Comparison of ENCODE assay signal across 18 cellular contexts in the genomic region with DNA sequence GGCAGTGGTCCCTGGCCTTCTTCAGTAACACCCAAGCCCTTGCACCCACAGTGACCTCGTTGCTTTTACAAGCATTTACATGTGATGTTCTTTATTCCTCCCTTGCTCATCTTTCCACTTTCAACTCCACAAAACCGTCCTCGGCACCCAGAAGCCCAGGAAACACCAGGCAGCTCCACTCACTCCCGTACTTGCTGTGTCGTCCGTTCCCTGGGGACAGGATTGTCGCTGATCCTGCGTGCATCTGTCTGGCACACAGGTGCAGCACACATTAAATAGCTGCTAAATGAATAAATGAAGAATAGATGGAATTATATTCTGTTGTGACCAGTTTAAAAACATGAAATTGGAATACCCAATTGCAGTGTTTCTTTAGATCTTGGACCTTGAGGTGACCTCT.
DNase-seq lines count a peak whose midpoint lies in the region; ATAC-seq and TF ChIP-seq lines count a peak whose summit lies in the region.
"Had no signal": no experiment of that assay in that cellular context is flagged by ENCODE, and none has a peak within 500 bp of the region (broad histone marks: within the 10 kb centered on the region; RNA-seq: fewer than 3 reads in every experiment).

No MANE protein-coding gene starts in this region.

- no peaks in the 10 kb centered on the region for H3K27me3 ChIP-seq in foreskin keratinocyte
- H3K27me3 ChIP-seq in tibial artery, result no peaks in the 10 kb centered on the region
- no peaks in the 10 kb centered on the region for H3K27me3 ChIP-seq in gastroesophageal sphincter
- H3K27me3 ChIP-seq: Peyer's patch had no signal

- TF ChIP-seq CTCF in WTC11 (IDR thresholded peaks at IDR 0.05) (no peak), foreskin keratinocyte (conservative IDR thresholded peaks at IDR 0.05) (no peak), tibial artery (IDR thresholded peaks at IDR 0.05) (no peak), gastroesophageal sphincter (IDR thresholded peaks at IDR 0.05) (no peak)

- intact Hi-C loops in tibial artery (cut with DNase I; ENCODE audit: low total_unique reads), result loop anchor here (10.0 kb wide), 1 partner anchor 67 kb away; no protein-coding TSS in a partner anchor

- DNase-seq in NCI-H82 (lab: John Stamatoyannopoulos, UW), result peak; percentile 76
- DNase-seq in NCI-H82 treated with DMSO at 0.1 percent for 48 hours (lab: John Stamatoyannopoulos, UW; ENCODE audit: unreplicated experiment), result no peak
- DNase-seq in WTC11 (ENCODE audit: low spot score), result no peak
- DNase-seq in foreskin keratinocyte, result no peak
- no peak for DNase-seq in tibial artery
- DNase-seq in SW480 (ENCODE audit: low spot score), result no peak
- DNase-seq: CD8-positive, alpha-beta T cell; NCI-H1092 treated with DMSO at 0.1 percent for 48 hours; NCI-H1694; NCI-H526 treated with DMSO at 0.1 percent for 48 hours; Peyer's patch; Right ventricle myocardium superior had no signal

- H3K9me3 Mint-ChIP-seq in WTC11, result no peaks in the 10 kb centered on the region
- H3K9me3 Mint-ChIP-seq: CD8-positive, alpha-beta T cell; GM23338 had no signal

- no peaks in the 10 kb centered on the region for H3K27me3 Mint-ChIP-seq in WTC11 (ENCODE audit: low read depth)

- WGBS in gastroesophageal sphincter (ENCODE audit: low coverage in 1 of 2), 2 donors, result 93 to 100% methylated on average over 5 to 8 of the region's 8 CpGs

- peaks cover 0 to 9% (median 9%) of the 10 kb centered on the region in 3 donors for H3K36me3 ChIP-seq in tibial artery
- H3K36me3 ChIP-seq in gastroesophageal sphincter, result peaks cover 0 to 18% of the 10 kb centered on the region in 2 donors
- H3K36me3 ChIP-seq: Peyer's patch had no signal

- TF ChIP-seq POLR2A in gastroesophageal sphincter (IDR thresholded peaks at IDR 0.05), result no peak

- CTCF ChIA-PET in WTC11 (lab: Charles Lee), result no interaction called here

- H3K36me3 Mint-ChIP-seq in WTC11, result peaks cover 5% of the 10 kb centered on the region; the same call in 1 of the 2 replicates

- H3K4me3 ChIP-seq in tibial artery (no peak overlapping the region), gastroesophageal sphincter (no peak overlapping the region)
- H3K4me3 ChIP-seq: GM23338, K562, Peyer's patch had no signal

- TF ChIP-seq EP300 in gastroesophageal sphincter (IDR thresholded peaks at IDR 0.05), result no peak

- no peak overlapping the region for H3K4me3 Mint-ChIP-seq in WTC11
- H3K4me3 Mint-ChIP-seq: CD8-positive, alpha-beta T cell; GM23338 had no signal

- no peaks in the 10 kb centered on the region for H3K9me3 ChIP-seq in tibial artery
- H3K9me3 ChIP-seq in gastroesophageal sphincter, result no peaks in the 10 kb centered on the region
- H3K9me3 ChIP-seq: Peyer's patch had no signal

- H3K27ac Mint-ChIP-seq in WTC11, result peak overlapping the region; percentile 61
- H3K27ac Mint-ChIP-seq: CD8-positive, alpha-beta T cell; GM23338 had no signal

- ATAC-seq in WTC11 (no peak), foreskin keratinocyte (no peak), HG02798 (IDR thresholded peaks at IDR 0.05; ENCODE audit: poor library complexity, unreplicated experiment) (no peak), gastroesophageal sphincter (no peak)
- ATAC-seq: CD8-positive, alpha-beta T cell; GM23338; HCT116; K562 had no signal

- H3K27ac ChIP-seq in foreskin keratinocyte, result peak overlapping the region; percentile 93
- H3K27ac ChIP-seq in tibial artery, result peak overlapping the region; percentile 69 to 89
- H3K27ac ChIP-seq in gastroesophageal sphincter, result no peak overlapping the region
- H3K27ac ChIP-seq: 22Rv1, Peyer's patch had no signal

- H3K4me1 Mint-ChIP-seq in WTC11, result peaks cover 69% of the 10 kb centered on the region

- H3K4me1 ChIP-seq in foreskin keratinocyte (peaks cover 20% of the 10 kb centered on the region), tibial artery (peaks cover 0 to 90% (median 52%) of the 10 kb centered on the region in 4 donors), gastroesophageal sphincter (peaks cover 0 to 54% (median 9%) of the 10 kb centered on the region in 3 donors)

- POLR2A ChIA-PET in WTC11 (lab: Charles Lee), result no interaction called here

TF ChIP-seq in WTC11, 78 proteins besides CTCF, POLR2A, EP300 and RAD21:
- TF ChIP-seq ZNF317 (CRISPR knock-in tag; IDR thresholded peaks at IDR 0.05; ENCODE audit: borderline replicate concordance, low read depth), result no peak
- TF ChIP-seq OVOL2 (CRISPR knock-in tag; IDR thresholded peaks at IDR 0.05; ENCODE audit: borderline replicate concordance), result no peak
- no peak for TF ChIP-seq ETV6 (CRISPR knock-in tag; IDR thresholded peaks at IDR 0.05)
- TF ChIP-seq, protein P1, sequence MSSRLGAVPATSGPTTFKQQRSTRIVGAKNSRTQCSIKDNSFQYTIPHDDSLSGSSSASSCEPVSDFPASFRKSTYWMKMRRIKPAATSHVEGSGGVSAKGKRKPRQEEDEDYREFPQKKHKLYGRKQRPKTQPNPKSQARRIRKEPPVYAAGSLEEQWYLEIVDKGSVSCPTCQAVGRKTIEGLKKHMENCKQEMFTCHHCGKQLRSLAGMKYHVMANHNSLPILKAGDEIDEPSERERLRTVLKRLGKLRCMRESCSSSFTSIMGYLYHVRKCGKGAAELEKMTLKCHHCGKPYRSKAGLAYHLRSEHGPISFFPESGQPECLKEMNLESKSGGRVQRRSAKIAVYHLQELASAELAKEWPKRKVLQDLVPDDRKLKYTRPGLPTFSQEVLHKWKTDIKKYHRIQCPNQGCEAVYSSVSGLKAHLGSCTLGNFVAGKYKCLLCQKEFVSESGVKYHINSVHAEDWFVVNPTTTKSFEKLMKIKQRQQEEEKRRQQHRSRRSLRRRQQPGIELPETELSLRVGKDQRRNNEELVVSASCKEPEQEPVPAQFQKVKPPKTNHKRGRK (CRISPR knock-in tag; IDR thresholded peaks at IDR 0.05; ENCODE audit: borderline replicate concordance), result no peak
- TF ChIP-seq CREB1 (CRISPR knock-in tag; IDR thresholded peaks at IDR 0.05), result no peak
- no peak for TF ChIP-seq RELA (CRISPR knock-in tag; IDR thresholded peaks at IDR 0.05; ENCODE audit: borderline replicate concordance)
- no peak for TF ChIP-seq ATF3 (CRISPR knock-in tag; conservative IDR thresholded peaks at IDR 0.05)
- TF ChIP-seq, protein P2, sequence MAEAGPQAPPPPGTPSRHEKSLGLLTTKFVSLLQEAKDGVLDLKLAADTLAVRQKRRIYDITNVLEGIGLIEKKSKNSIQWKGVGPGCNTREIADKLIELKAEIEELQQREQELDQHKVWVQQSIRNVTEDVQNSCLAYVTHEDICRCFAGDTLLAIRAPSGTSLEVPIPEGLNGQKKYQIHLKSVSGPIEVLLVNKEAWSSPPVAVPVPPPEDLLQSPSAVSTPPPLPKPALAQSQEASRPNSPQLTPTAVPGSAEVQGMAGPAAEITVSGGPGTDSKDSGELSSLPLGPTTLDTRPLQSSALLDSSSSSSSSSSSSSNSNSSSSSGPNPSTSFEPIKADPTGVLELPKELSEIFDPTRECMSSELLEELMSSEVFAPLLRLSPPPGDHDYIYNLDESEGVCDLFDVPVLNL (CRISPR knock-in tag; IDR thresholded peaks at IDR 0.05; ENCODE audit: borderline replicate concordance, low read depth), result no peak
- no peak for TF ChIP-seq SP1 (CRISPR knock-in tag; conservative IDR thresholded peaks at IDR 0.05)
- TF ChIP-seq, protein P3, sequence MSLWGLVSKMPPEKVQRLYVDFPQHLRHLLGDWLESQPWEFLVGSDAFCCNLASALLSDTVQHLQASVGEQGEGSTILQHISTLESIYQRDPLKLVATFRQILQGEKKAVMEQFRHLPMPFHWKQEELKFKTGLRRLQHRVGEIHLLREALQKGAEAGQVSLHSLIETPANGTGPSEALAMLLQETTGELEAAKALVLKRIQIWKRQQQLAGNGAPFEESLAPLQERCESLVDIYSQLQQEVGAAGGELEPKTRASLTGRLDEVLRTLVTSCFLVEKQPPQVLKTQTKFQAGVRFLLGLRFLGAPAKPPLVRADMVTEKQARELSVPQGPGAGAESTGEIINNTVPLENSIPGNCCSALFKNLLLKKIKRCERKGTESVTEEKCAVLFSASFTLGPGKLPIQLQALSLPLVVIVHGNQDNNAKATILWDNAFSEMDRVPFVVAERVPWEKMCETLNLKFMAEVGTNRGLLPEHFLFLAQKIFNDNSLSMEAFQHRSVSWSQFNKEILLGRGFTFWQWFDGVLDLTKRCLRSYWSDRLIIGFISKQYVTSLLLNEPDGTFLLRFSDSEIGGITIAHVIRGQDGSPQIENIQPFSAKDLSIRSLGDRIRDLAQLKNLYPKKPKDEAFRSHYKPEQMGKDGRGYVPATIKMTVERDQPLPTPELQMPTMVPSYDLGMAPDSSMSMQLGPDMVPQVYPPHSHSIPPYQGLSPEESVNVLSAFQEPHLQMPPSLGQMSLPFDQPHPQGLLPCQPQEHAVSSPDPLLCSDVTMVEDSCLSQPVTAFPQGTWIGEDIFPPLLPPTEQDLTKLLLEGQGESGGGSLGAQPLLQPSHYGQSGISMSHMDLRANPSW (CRISPR knock-in tag; conservative IDR thresholded peaks at IDR 0.05; ENCODE audit: low read depth), result no peak
- TF ChIP-seq ZMAT4 (CRISPR knock-in tag; IDR thresholded peaks at IDR 0.05), result no peak
- TF ChIP-seq MAX (CRISPR knock-in tag; IDR thresholded peaks at IDR 0.05), result no peak
- TF ChIP-seq E2F5 (CRISPR knock-in tag; IDR thresholded peaks at IDR 0.05), result no peak
- TF ChIP-seq TEAD1 (CRISPR knock-in tag; IDR thresholded peaks at IDR 0.05), result no peak
- TF ChIP-seq TEAD4 (CRISPR knock-in tag; IDR thresholded peaks at IDR 0.05), result no peak

Comparison
In these comparisons a context has a peak if more than half of its experiments do, and no peak if none do; other contexts are left out.
1. H3K27ac ChIP-seq: peak in foreskin keratinocyte (single experiment) and tibial artery (2 of 2); none in gastroesophageal sphincter (0 of 4).